9 cellular contexts compared by ENCODE assay signal in genomic region chr20:62907377-62908317, GRCh38. TPM values are rescaled to one million over a fixed set of nuclear protein-coding genes. Genes with fewer than 3 reads are reported as not detected.
DNase-seq lines count a peak whose midpoint lies in the region; ATAC-seq and TF ChIP-seq lines count a peak whose summit lies in the region.
"Had no signal": no experiment of that assay in that cellular context is flagged by ENCODE, and none has a peak within 500 bp of the region (broad histone marks: within the 10 kb centered on the region; RNA-seq: fewer than 3 reads in every experiment).

No MANE protein-coding gene starts in this region.

- no TSS peak for BruUV-seq in MCF 10A (replicated peaks; lab: Mats Ljungman, UMichigan)

- WGBS in testis, 2 donors = 77 to 81% methylated on average over 16 of the region's 16 CpGs

- H3K4me3 ChIP-seq in breast epithelium (no peak overlapping the region), fibroblast of pulmonary artery (replicated peaks; ENCODE audit: low read depth, low read length) (no peak overlapping the region), testis (no peak overlapping the region)
- H3K4me3 ChIP-seq: tibial artery had no signal

- H3K27me3 Mint-ChIP-seq in MCF 10A (ENCODE audit: insufficient read depth, unreplicated experiment) = no peaks in the 10 kb centered on the region
- H3K27me3 Mint-ChIP-seq in T-cell = no peaks in the 10 kb centered on the region

- H3K27ac ChIP-seq in breast epithelium = no peak overlapping the region
- no peak overlapping the region for H3K27ac ChIP-seq in testis
- H3K27ac ChIP-seq: tibial artery had no signal

- H3K9me3 ChIP-seq in breast epithelium (no peaks in the 10 kb centered on the region), testis (no peaks in the 10 kb centered on the region)
- H3K9me3 ChIP-seq: tibial artery had no signal

- peaks cover 97% of the 10 kb centered on the region for H3K36me3 Mint-ChIP-seq in MCF 10A (ENCODE audit: insufficient read depth, unreplicated experiment)
- H3K36me3 Mint-ChIP-seq in T-cell = peaks cover 68% of the 10 kb centered on the region

- CTCF ChIA-PET in MCF 10A (lab: Yijun Ruan, JAX) (interaction anchor here (0.7 to 2.3 kb wide), 13 partner anchors 7 to 269 kb away, joined by 3 to 25 read pairs (median 5); no protein-coding TSS in a partner anchor), T-cell (lab: Charles Lee) (interaction anchor here (0.6 to 1.9 kb wide), 12 partner anchors 8 to 101 kb away, joined by 3 to 11 read pairs (median 4); no protein-coding TSS in a partner anchor)

- no peak for TF ChIP-seq POLR2A in breast epithelium (IDR thresholded peaks at IDR 0.05)
- no peak for TF ChIP-seq POLR2A in testis (IDR thresholded peaks at IDR 0.05)

- peak; percentile 64 for TF ChIP-seq CTCF in MCF 10A (IDR thresholded peaks at IDR 0.05; ENCODE audit: unreplicated experiment)
- peak in 1 of 3 donors; percentile 24 for TF ChIP-seq CTCF in breast epithelium (IDR thresholded peaks at IDR 0.05)
- TF ChIP-seq CTCF in fibroblast of pulmonary artery (IDR thresholded peaks at IDR 0.05; ENCODE audit: low read length, missing control alignments) = peak; percentile 48
- peak in 2 of 3 experiments; percentile 35 to 42 for TF ChIP-seq CTCF in testis (IDR thresholded peaks at IDR 0.05)

- no peaks in the 10 kb centered on the region for H3K27me3 ChIP-seq in breast epithelium
- no peaks in the 10 kb centered on the region for H3K27me3 ChIP-seq in testis
- H3K27me3 ChIP-seq: tibial artery had no signal

- DNase-seq in MCF 10A (ENCODE audit: unreplicated experiment) (no peak), breast epithelium (ENCODE audit: low spot score in 2 of 2) (no peak), T-cell (peak in 18 of 34 experiments; percentile 16 to 59 (median 40)), fibroblast of pulmonary artery (ENCODE audit: low read depth) (no peak), testis (no peak), midbrain (lab: John Stamatoyannopoulos, UW) (no peak), pons (ENCODE audit: low spot score) (no peak), GF-D8 (lab: John Stamatoyannopoulos, UW) (no peak)

- intact Hi-C loops in MCF 10A (cut with micrococcal nuclease) = no loop called here
- intact Hi-C loops in breast epithelium (cut with DNase I; ENCODE audit: low total_unique reads) = no loop called here
- intact Hi-C loops in testis (cut with DNase I; ENCODE audit: low total_unique reads) = no loop called here

- H3K4me1 ChIP-seq in breast epithelium (no peaks in the 10 kb centered on the region), testis (no peaks in the 10 kb centered on the region)

- POLR2A ChIA-PET in MCF 10A (lab: Yijun Ruan, JAX) = interaction anchor here (0.7 to 1.7 kb wide), 4 partner anchors 9 to 40 kb away, joined by 3 to 5 read pairs (median 5); no protein-coding TSS in a partner anchor
- POLR2A ChIA-PET in T-cell (lab: Charles Lee) = interaction anchor here in 1 of 2 donors (0.6 kb wide), 1 partner anchor 32 kb away, joined by 3 read pairs; no protein-coding TSS in a partner anchor

- peaks cover 33% of the 10 kb centered on the region for H3K36me3 ChIP-seq in breast epithelium
- H3K36me3 ChIP-seq in testis (ENCODE audit: low read depth, missing control alignments) = no peaks in the 10 kb centered on the region

- H3K4me3 Mint-ChIP-seq in MCF 10A (ENCODE audit: unreplicated experiment) = no peak overlapping the region
- no peak overlapping the region for H3K4me3 Mint-ChIP-seq in T-cell

- peak; percentile 47 to 81 (median 64) for ATAC-seq in T-cell (replicated peaks in 1 of 4)

- H3K27ac Mint-ChIP-seq in MCF 10A (ENCODE audit: low read depth, unreplicated experiment) (no peak overlapping the region), T-cell (peak overlapping the region in 1 of 2 donors; percentile 16)

- no peaks in the 10 kb centered on the region for H3K9me3 Mint-ChIP-seq in MCF 10A (ENCODE audit: unreplicated experiment)
- H3K9me3 Mint-ChIP-seq in T-cell = no peaks in the 10 kb centered on the region

- H3K4me1 Mint-ChIP-seq in MCF 10A (ENCODE audit: insufficient read depth, unreplicated experiment) (no peaks in the 10 kb centered on the region), T-cell (peaks cover 27 to 36% (median 31%) of the 10 kb centered on the region in 3 donors)

RNA-seq across cellular contexts. Expression of gene DIDO1, which starts 18.7 kb away (rescaled TPM):
- total RNA-seq in MCF 10A (2022) (36.8 and 40.7 TPM in 2 replicates), breast epithelium (10 to 100 TPM; 59.8 to 83.1 (median 64.9) TPM), T-cell (100 to 1,000 TPM in 3 of 5 donors, 10 to 100 TPM in 2; 70.5 to 116 (median 113) TPM), testis (10 to 100 TPM; 98.6 to 99.7 TPM)
- 50.5 TPM for polyA plus RNA-seq in testis (ENCODE audit: insufficient read depth, low read depth, low replicate concordance)

RNA-seq across cellular contexts. Expression of gene GID8, which starts 30.3 kb away (rescaled TPM):
- total RNA-seq in MCF 10A (2022) (31.6 and 36.4 TPM in 2 replicates), breast epithelium (10 to 100 TPM; 30.2 to 36.7 (median 31.8) TPM), T-cell (10 to 100 TPM; 33.1 to 43.4 (median 41.2) TPM), testis (10 to 100 TPM; 41.9 to 42.6 TPM)
- polyA plus RNA-seq in testis (ENCODE audit: insufficient read depth, low read depth, low replicate concordance) = 27.3 TPM

RNA-seq across cellular contexts. Expression of gene SLC17A9, which starts 44.9 kb away (rescaled TPM):
- total RNA-seq in MCF 10A (2022) (0.07 TPM in 1 of 2 replicates, not detected in the other), breast epithelium (1 to 10 TPM; 2.2 to 4.9 (median 2.7) TPM), T-cell (1 to 10 TPM; 5.3 to 8.8 (median 8.3) TPM), testis (1 to 10 TPM; 2.9 to 3.2 TPM)
- polyA plus RNA-seq in testis (ENCODE audit: insufficient read depth, low read depth, low replicate concordance) = 2.1 TPM

RNA-seq across cellular contexts. Expression of gene TCFL5, which starts 46.0 kb away (rescaled TPM):
- total RNA-seq in MCF 10A (2022) (10.8 and 12.8 TPM in 2 replicates), breast epithelium (10 to 100 TPM in 2 of 3 donors, 1 to 10 TPM in 1; 7.8 to 21.0 (median 12.5) TPM), T-cell (10 to 100 TPM in 2 of 5 donors, 1 to 10 TPM in 3; 5.0 to 12.7 (median 8.5) TPM), testis (10 to 100 TPM; 66.4 to 85.3 TPM)
- 184 TPM for polyA plus RNA-seq in testis (ENCODE audit: insufficient read depth, low read depth, low replicate concordance)

Comparison
In these comparisons a context has a peak if more than half of its experiments do, and no peak if none do; other contexts are left out.
1. DNase-seq: peak in T-cell (18 of 34); none in MCF 10A (single experiment), breast epithelium (0 of 2), fibroblast of pulmonary artery (single experiment), testis (single experiment), midbrain (single experiment), pons (single experiment) and GF-D8 (single experiment).